ENCODE assay signal across 8 cellular contexts in the genomic region with DNA sequence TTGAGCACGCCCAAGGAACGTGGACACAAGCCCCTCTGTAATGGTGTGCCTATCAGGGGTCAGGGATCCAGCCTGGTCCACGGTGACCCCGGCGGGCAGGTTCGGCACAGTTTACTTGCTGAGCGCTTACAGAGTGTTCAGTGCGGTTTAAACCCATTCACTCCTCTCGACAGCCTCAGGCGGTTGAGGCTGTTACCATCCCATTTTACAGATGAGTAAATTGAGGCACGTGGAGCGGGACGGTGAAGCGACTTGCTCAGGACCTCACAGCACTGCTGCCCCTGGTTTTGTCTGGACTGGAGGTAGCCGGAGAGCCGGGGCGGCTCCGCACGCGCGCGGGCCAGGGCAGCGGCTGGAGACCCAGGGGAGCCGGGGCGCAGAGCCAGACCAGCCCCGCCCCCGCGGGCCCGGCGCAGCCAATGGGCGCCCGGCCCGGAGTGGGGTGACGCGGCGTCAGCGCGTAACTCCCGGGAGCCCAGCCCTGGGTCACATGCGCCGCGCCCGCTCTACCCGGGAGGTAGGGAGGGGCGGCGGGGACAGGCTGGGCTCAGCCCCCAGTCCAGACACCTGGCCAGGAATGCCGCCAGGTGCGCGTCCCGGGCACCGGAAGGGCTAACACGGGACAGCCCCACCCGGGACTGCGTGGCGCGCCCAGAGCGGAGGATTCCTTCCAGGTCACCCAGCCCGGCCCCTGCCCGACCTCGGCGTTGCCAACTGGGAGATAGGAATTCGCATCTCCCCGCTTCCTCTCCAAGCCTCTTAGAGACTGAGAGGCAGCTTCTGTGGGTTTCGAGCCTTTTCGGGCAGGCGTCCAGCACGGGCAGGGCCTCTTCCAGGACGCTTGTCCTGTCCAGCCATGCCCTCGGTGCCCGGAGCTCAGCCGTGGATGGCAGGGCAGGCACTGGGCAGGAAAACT. TPM values are rescaled to one million over a fixed set of nuclear protein-coding genes. Genes with fewer than 3 reads are reported as not detected.
A peak's percentile ranks its signal among the peaks of the same experiment; 100 is the strongest.
DNase-seq lines count a peak whose midpoint lies in the region; ATAC-seq and TF ChIP-seq lines count a peak whose summit lies in the region.

No MANE protein-coding gene starts in this region.

- TF ChIP-seq CTCF in BE2C (IDR thresholded peaks at IDR 0.05; ENCODE audit: low read depth, low read length) = no peak

- no peaks in the 10 kb centered on the region for H3K9me3 ChIP-seq in BE2C
- no peaks in the 10 kb centered on the region for H3K9me3 ChIP-seq in endocrine pancreas (ENCODE audit: control insufficient read depth, low read length)

- H3K4me3 ChIP-seq in BE2C (ENCODE audit: low read depth, low read length) = peak overlapping the region; percentile 39
- H3K4me3 ChIP-seq in endocrine pancreas (ENCODE audit: control insufficient read depth, insufficient read depth, low read length) = no peak overlapping the region

- DNase-seq in BE2C (peak; percentile 77), NK-92 (lab: John Stamatoyannopoulos, UW; ENCODE audit: unreplicated experiment) (peak; percentile 11), mesenteric fat pad (ENCODE audit: low spot score) (peak; percentile 96)
- DNase-seq in activated CD8-positive, alpha-beta memory T cell treated with anti-CD3 and anti-CD28 coated beads, Interleukin-2, amount 50 U/mL, for 4 hours = peak; percentile 81
- DNase-seq in stimulated activated CD8-positive, alpha-beta memory T cell treated with anti-CD3 and anti-CD28 coated beads, Interleukin-15, amount 100 ng/mL, for 24 hours (ENCODE audit: low read depth) = peak; percentile 69

- peak; percentile 68 for ATAC-seq in GM19324 (IDR thresholded peaks at IDR 0.05; ENCODE audit: low FRiP score, unreplicated experiment)
- peak; percentile 29 for ATAC-seq in HG03469 (IDR thresholded peaks at IDR 0.05; ENCODE audit: unreplicated experiment)

- H3K36me3 ChIP-seq in BE2C = peaks cover 9% of the 10 kb centered on the region
- H3K36me3 ChIP-seq in endocrine pancreas (ENCODE audit: control insufficient read depth, insufficient read depth, low read length) = no peaks in the 10 kb centered on the region

- H3K27me3 ChIP-seq in BE2C (no peaks in the 10 kb centered on the region), endocrine pancreas (ENCODE audit: control insufficient read depth, insufficient read depth, low read length) (no peaks in the 10 kb centered on the region)

- peak overlapping the region; percentile 71 for H3K9ac ChIP-seq in endocrine pancreas (ENCODE audit: control insufficient read depth, insufficient read depth, low read length)

- H3K4me1 ChIP-seq in BE2C = peaks cover 36% of the 10 kb centered on the region
- H3K4me1 ChIP-seq in endocrine pancreas (ENCODE audit: control insufficient read depth, insufficient read depth, low read length) = no peaks in the 10 kb centered on the region

RNA-seq across cellular contexts. Expression of a gene that starts 3.3 kb away (rescaled TPM):
- polyA plus RNA-seq in BE2C (2012; ENCODE audit: insufficient read depth, insufficient read length, low read depth) = 73.2 TPM
- total RNA-seq in mesenteric fat pad = 39.9 TPM

Comparison
In these comparisons a context has a peak if more than half of its experiments do, and no peak if none do; other contexts are left out.
1. DNase-seq: peak in every context shown above with its lines; median percentile 96 in mesenteric fat pad; 81 in activated CD8-positive, alpha-beta memory T cell treated with anti-CD3 and anti-CD28 coated beads, Interleukin-2, amount 50 U/mL, for 4 hours; 77 in BE2C; 69 in stimulated activated CD8-positive, alpha-beta memory T cell treated with anti-CD3 and anti-CD28 coated beads, Interleukin-15, amount 100 ng/mL, for 24 hours; 11 in NK-92.